Comparison of ENCODE assay signal across 8 cellular contexts in genomic region chr1:157505481-157506272, GRCh38.
DNase-seq lines count a peak whose midpoint lies in the region; ATAC-seq and TF ChIP-seq lines count a peak whose summit lies in the region.

No MANE protein-coding gene starts in this region.

- peak; percentile 23 for DNase-seq in NCI-H2029 (lab: John Stamatoyannopoulos, UW)
- no peak for DNase-seq in NCI-H2029 treated with DMSO at 0.1 percent for 48 hours (lab: John Stamatoyannopoulos, UW)
- peak; percentile 54 to 70 for DNase-seq in cardiac fibroblast (ENCODE audit: low read depth in 2 of 2)
- peak; percentile 79 for DNase-seq in left kidney (ENCODE audit: low read depth, low spot score)
- DNase-seq in stimulated activated naive CD8-positive, alpha-beta T cell treated with anti-CD3 and anti-CD28 coated beads, Interleukin-15, Interleukin-2, amounts not matched to agents 100 U/mL and 50 U/mL, for 24 hours = peak; percentile 26

- peak; percentile 97 for TF ChIP-seq CTCF in OCI-LY3 (IDR thresholded peaks at IDR 0.05; ENCODE audit: low read depth, low read length)
- peak; percentile 82 for TF ChIP-seq CTCF in cardiac fibroblast (IDR thresholded peaks at IDR 0.05; ENCODE audit: low read depth, low read length)

- peak overlapping the region; percentile 82 for H3K27ac ChIP-seq in OCI-LY3 (ENCODE audit: low read length)

- peak overlapping the region; percentile 82 for H3K4me2 ChIP-seq in OCI-LY3 (ENCODE audit: low read length)

- no peaks in the 10 kb centered on the region for H4K20me1 ChIP-seq in OCI-LY3 (ENCODE audit: insufficient read depth, low read length)

- H2AFZ ChIP-seq in OCI-LY3 (ENCODE audit: low read depth, low read length) = peak overlapping the region; percentile 89

- no peaks in the 10 kb centered on the region for H3K36me3 ChIP-seq in OCI-LY3 (replicated peaks; ENCODE audit: low read depth, low read length)

- no peaks in the 10 kb centered on the region for H3K79me2 ChIP-seq in OCI-LY3 (ENCODE audit: low read length)

- H3K4me1 ChIP-seq in OCI-LY3 (ENCODE audit: low read length) = peaks cover 38% of the 10 kb centered on the region

- peak overlapping the region; percentile 68 for H3K4me3 ChIP-seq in OCI-LY3 (ENCODE audit: low read length)
- H3K4me3 ChIP-seq in cardiac fibroblast (replicated peaks in 1 of 2; ENCODE audit: low read depth in 2 of 2, low read length in 2 of 2) = no peak overlapping the region

- H3K9me3 ChIP-seq in OCI-LY3 (ENCODE audit: insufficient read depth, low read length) = no peaks in the 10 kb centered on the region

- no peaks in the 10 kb centered on the region for H3K27me3 ChIP-seq in OCI-LY3 (ENCODE audit: low read depth, low read length)

- peak overlapping the region; percentile 53 for H3K9ac ChIP-seq in OCI-LY3 (ENCODE audit: low read length)

- ATAC-seq in GM19467 (IDR thresholded peaks at IDR 0.05; ENCODE audit: unreplicated experiment) (peak; percentile 93), HG03520 (IDR thresholded peaks at IDR 0.05; ENCODE audit: unreplicated experiment) (peak; percentile 88)
- peak; percentile 75 for ATAC-seq in stimulated activated naive CD8-positive, alpha-beta T cell treated with anti-CD3 and anti-CD28 coated beads, Interleukin-15, Interleukin-2, amounts not matched to agents 100 U/mL and 50 U/mL, for 24 hours
